ENCODE assay signal across 8 cellular contexts in the genomic region with DNA sequence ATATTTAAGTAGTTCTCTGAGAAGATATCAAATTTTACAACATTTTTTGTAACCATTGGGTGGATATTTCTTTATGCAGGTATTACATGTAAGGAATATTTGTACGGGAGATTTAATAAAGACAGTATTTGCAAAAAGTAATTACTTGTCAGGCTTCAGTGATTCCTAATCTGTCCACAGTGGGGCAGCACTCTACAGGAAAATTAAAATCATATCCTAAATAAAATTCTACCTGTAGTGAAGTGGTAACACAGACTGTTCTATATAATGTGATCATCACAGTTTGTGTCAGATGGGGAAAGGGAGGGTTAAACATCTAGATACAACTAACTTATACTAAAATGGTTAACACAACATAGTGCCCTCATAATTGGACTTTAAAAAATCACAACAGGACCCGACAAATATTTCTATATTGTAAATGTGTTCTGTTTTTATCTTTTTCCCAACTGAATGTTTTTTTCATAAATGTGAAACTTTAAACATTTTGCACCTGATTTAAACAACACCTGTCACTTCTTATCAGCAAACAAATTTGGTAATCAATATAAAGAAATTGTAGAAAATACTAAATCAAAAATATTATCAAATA.
DNase-seq lines count a peak whose midpoint lies in the region; ATAC-seq, FAIRE-seq and TF ChIP-seq lines count a peak whose summit lies in the region.

No MANE protein-coding gene starts in this region.

- no peak overlapping the region for H3K56ac ChIP-seq in H1 (replicated peaks; ENCODE audit: insufficient read length, low read depth, low read length)

- peak in 2 of 3 experiments; percentile 23 to 46; a peak in 2 of 4 replicates for TF ChIP-seq CTCF in H1 (IDR thresholded peaks at IDR 0.05; ENCODE audit: control extremely low read depth in 1 of 3, insufficient read depth in 1 of 3, low read depth in 1 of 3, low read length in 3 of 3)

- H3K9me3 ChIP-seq in CD4-positive, alpha-beta memory T cell (ENCODE audit: control insufficient read depth in 1 of 2, low read length in 2 of 2) = no peaks in the 10 kb centered on the region
- H3K9me3 ChIP-seq in H1 (ENCODE audit: insufficient read depth in 2 of 2, low read depth in 1 of 2, low read length in 1 of 2) = no peaks in the 10 kb centered on the region

- H3K79me2 ChIP-seq in H1 (ENCODE audit: control insufficient read depth in 1 of 2, insufficient read depth in 2 of 2, low read length in 2 of 2) = no peaks in the 10 kb centered on the region

- WGBS in H1 (ENCODE audit: extremely low coverage in 1 of 2, insufficient coverage in 1 of 2, insufficient read length in 1 of 2, insufficient replicate concordance in 2 of 2, low coverage in 1 of 2, low lambda C conversion rate in 2 of 2, missing lambda C conversion rate in 1 of 2), 2 experiments = 84% methylated on average over 2 of the region's 2 CpGs; no CpG with 5 or more reads in 1 of the 2 experiments

- TF ChIP-seq RAD21 in H1 (IDR thresholded peaks at IDR 0.05 in 1 of 2, conservative IDR thresholded peaks at IDR 0.05 in 1 of 2; ENCODE audit: low read depth in 2 of 2, low read length in 2 of 2) = peak; percentile 73 to 76

- no peaks in the 10 kb centered on the region for H3K36me3 ChIP-seq in CD4-positive, alpha-beta memory T cell (ENCODE audit: insufficient read depth, low read length)
- H3K36me3 ChIP-seq in H1 (ENCODE audit: control insufficient read depth in 2 of 4, insufficient read depth in 4 of 4, low read length in 3 of 4) = no peaks in the 10 kb centered on the region

- H2BK120ac ChIP-seq in H1 (replicated peaks; ENCODE audit: low read depth, low read length) = no peak overlapping the region

- no peak overlapping the region for H3K4me3 ChIP-seq in CD4-positive, alpha-beta memory T cell (ENCODE audit: low read length in 2 of 2)
- H3K4me3 ChIP-seq in H1 (ENCODE audit: extremely low read depth in 1 of 4, insufficient read depth in 2 of 4, low read depth in 3 of 4, low read length in 4 of 4) = no peak overlapping the region

- no peaks in the 10 kb centered on the region for H3K4me1 Mint-ChIP-seq in CD4-positive, alpha-beta memory T cell
- no peaks in the 10 kb centered on the region for H3K4me1 Mint-ChIP-seq in naive B cell

- no peak overlapping the region for H3K9ac ChIP-seq in H1 (replicated peaks in 1 of 4; ENCODE audit: extremely low read depth in 1 of 4, low read depth in 3 of 4, low read length in 3 of 4)

- no peaks in the 10 kb centered on the region for H3K27me3 ChIP-seq in CD4-positive, alpha-beta memory T cell (ENCODE audit: insufficient read depth, low read length)
- H3K27me3 ChIP-seq in H1 (replicated peaks in 1 of 4; ENCODE audit: control insufficient read depth in 3 of 4, extremely low read depth in 1 of 4, insufficient read depth in 3 of 4, low read length in 3 of 4) = no peaks in the 10 kb centered on the region

- no peak overlapping the region for H3K4ac ChIP-seq in H1 (replicated peaks; ENCODE audit: insufficient read length, low read depth, low read length)

- no peak for TF ChIP-seq POLR2A in H1 (IDR thresholded peaks at IDR 0.05; ENCODE audit: control extremely low read depth in 1 of 2, low read depth in 2 of 2, low read length in 2 of 2)

- no peak for TF ChIP-seq EP300 in H1 (IDR thresholded peaks at IDR 0.05; ENCODE audit: borderline replicate concordance in 1 of 2, low read depth in 2 of 2, low read length in 2 of 2)

- no peak for FAIRE-seq in H1 (lab: Jason Lieb, UNC)

- peaks cover 0 to 4% of the 10 kb centered on the region in 2 donors for H3K27me3 Mint-ChIP-seq in CD4-positive, alpha-beta memory T cell
- no peaks in the 10 kb centered on the region for H3K27me3 Mint-ChIP-seq in naive B cell

- H3K79me1 ChIP-seq in H1 (ENCODE audit: low read depth, low read length) = no peaks in the 10 kb centered on the region

- H3K4me2 ChIP-seq in H1 (ENCODE audit: insufficient read depth in 1 of 2, low read depth in 2 of 2, low read length in 2 of 2) = no peak overlapping the region

- H3K27ac Mint-ChIP-seq in CD4-positive, alpha-beta memory T cell = no peak overlapping the region
- no peak overlapping the region for H3K27ac Mint-ChIP-seq in naive B cell

- no peaks in the 10 kb centered on the region for H3K4me1 ChIP-seq in CD4-positive, alpha-beta memory T cell (ENCODE audit: insufficient read depth, low read length)
- H3K4me1 ChIP-seq in H1 (replicated peaks in 1 of 4; ENCODE audit: control insufficient read depth in 3 of 4, insufficient read depth in 4 of 4, low read length in 3 of 4) = no peaks in the 10 kb centered on the region

- H2AFZ ChIP-seq in H1 (ENCODE audit: low read length) = no peak overlapping the region

- no peak overlapping the region for H2BK5ac ChIP-seq in H1 (ENCODE audit: low read depth, low read length)

- H4K20me1 ChIP-seq in H1 (replicated peaks in 1 of 2; ENCODE audit: control insufficient read depth in 1 of 2, insufficient read depth in 2 of 2, low read length in 2 of 2) = no peaks in the 10 kb centered on the region

- intact Hi-C loops in CD4-positive, alpha-beta memory T cell (cut with micrococcal nuclease) = loop anchor here (2.0 to 5.0 kb wide), 4 partner anchors 1036 to 1961 kb away; partner anchors contain the start of gene NDUFAF4

- H3K14ac ChIP-seq in H1 (ENCODE audit: insufficient read length) = no peak overlapping the region

- no peak overlapping the region for H2BK15ac ChIP-seq in H1 (ENCODE audit: low read length)

- H3K27ac ChIP-seq in CD4-positive, alpha-beta memory T cell (ENCODE audit: low read depth, low read length) = no peak overlapping the region
- H3K27ac ChIP-seq in H1 (ENCODE audit: low read depth, low read length) = no peak overlapping the region

- no peak overlapping the region for H2BK20ac ChIP-seq in H1 (ENCODE audit: low read length)

- no peak overlapping the region for H4K5ac ChIP-seq in H1 (ENCODE audit: insufficient read length, low read depth, low read length)

- no peak overlapping the region for H3K23ac ChIP-seq in H1 (ENCODE audit: insufficient read length)

- ATAC-seq in GM18519 (IDR thresholded peaks at IDR 0.05; ENCODE audit: low FRiP score, unreplicated experiment) (peak; percentile 65), naive B cell (ENCODE audit: low read depth in 2 of 2) (no peak), HG02678 (IDR thresholded peaks at IDR 0.05; ENCODE audit: unreplicated experiment) (no peak)

- no peak overlapping the region for H3K4me3 Mint-ChIP-seq in CD4-positive, alpha-beta memory T cell
- H3K4me3 Mint-ChIP-seq in naive B cell = no peak overlapping the region

- H4K91ac ChIP-seq in H1 (replicated peaks; ENCODE audit: insufficient read length, low read length) = no peak overlapping the region

- H2AK5ac ChIP-seq in H1 (ENCODE audit: low read depth, low read length) = no peak overlapping the region

- H4K8ac ChIP-seq in H1 (ENCODE audit: extremely low read depth, insufficient read depth, low read length) = no peak overlapping the region

- POLR2A ChIA-PET in CD4-positive, alpha-beta memory T cell (lab: Charles Lee; ENCODE audit: partially characterized antibody) = no interaction called here
- POLR2A ChIA-PET in H1 (lab: Charles Lee; ENCODE audit: partially characterized antibody) = no interaction called here

- no peak overlapping the region for H3K18ac ChIP-seq in H1 (ENCODE audit: extremely low read depth, low read length)

- CTCF ChIA-PET in CD4-positive, alpha-beta memory T cell (lab: Charles Lee; ENCODE audit: partially characterized antibody) = no interaction called here
- CTCF ChIA-PET in H1 (lab: Charles Lee; ENCODE audit: partially characterized antibody) = no interaction called here

- H3K36me3 Mint-ChIP-seq in CD4-positive, alpha-beta memory T cell = no peaks in the 10 kb centered on the region
- H3K36me3 Mint-ChIP-seq in naive B cell = no peaks in the 10 kb centered on the region

- H3K23me2 ChIP-seq in H1 (ENCODE audit: low read depth, low read length) = no peaks in the 10 kb centered on the region

- H2BK12ac ChIP-seq in H1 (ENCODE audit: low read depth, low read length) = no peak overlapping the region

- DNase-seq in CD4-positive, alpha-beta memory T cell = peak; percentile 18 to 39 (median 28)
- peak; percentile 8 for DNase-seq in M059J (ENCODE audit: low read depth)
- peak; percentile 33 for DNase-seq in SW480 (ENCODE audit: low spot score)
- DNase-seq in H1 (ENCODE audit: low read depth in 1 of 2, low spot score in 2 of 2) = peak in 1 of 2 experiments; percentile 59
- peak; percentile 3 for DNase-seq in naive B cell
- DNase-seq in T1000 (lab: John Stamatoyannopoulos, UW) = no peak

- no peaks in the 10 kb centered on the region for H3K9me3 Mint-ChIP-seq in CD4-positive, alpha-beta memory T cell
- H3K9me3 Mint-ChIP-seq in naive B cell = no peaks in the 10 kb centered on the region

TF ChIP-seq in H1, 55 proteins besides CTCF, POLR2A, EP300 and RAD21 (continues in another document):
- TF ChIP-seq NRF1 (IDR thresholded peaks at IDR 0.05; ENCODE audit: low read depth, low read length) (no peak), SAP30 (IDR thresholded peaks at IDR 0.05; ENCODE audit: insufficient read depth, insufficient replicate concordance, low read length) (no peak), CBX8 (IDR thresholded peaks at IDR 0.05; ENCODE audit: borderline replicate concordance, low read depth, low read length) (no peak), CEBPB (IDR thresholded peaks at IDR 0.05; ENCODE audit: low read depth, low read length) (no peak), RNF2 (IDR thresholded peaks at IDR 0.05; ENCODE audit: borderline replicate concordance, low read depth, low read length, missing control alignments, poor library complexity, severe bottlenecking) (no peak), SP1 (IDR thresholded peaks at IDR 0.05; ENCODE audit: low read depth, low read length) (no peak), KDM1A (IDR thresholded peaks at IDR 0.05; ENCODE audit: borderline replicate concordance, low read length) (no peak), BCL11A (IDR thresholded peaks at IDR 0.05; ENCODE audit: low read depth in 2 of 2, low read length in 2 of 2) (no peak), KDM5A (IDR thresholded peaks at IDR 0.05; ENCODE audit: low read length) (no peak), CHD2 (IDR thresholded peaks at IDR 0.05; ENCODE audit: low read length) (no peak), ASH2L (IDR thresholded peaks at IDR 0.05; ENCODE audit: low read length) (no peak), POLR2AphosphoS5 (IDR thresholded peaks at IDR 0.05; ENCODE audit: low read depth, low read length) (no peak), FOSL1 (IDR thresholded peaks at IDR 0.05; ENCODE audit: insufficient read depth, low read depth, low read length) (no peak), TAF7 (optimal IDR thresholded peaks at IDR 0.05; ENCODE audit: borderline replicate concordance, low read depth, low read length) (no peak)
- TF ChIP-seq, protein P1, sequence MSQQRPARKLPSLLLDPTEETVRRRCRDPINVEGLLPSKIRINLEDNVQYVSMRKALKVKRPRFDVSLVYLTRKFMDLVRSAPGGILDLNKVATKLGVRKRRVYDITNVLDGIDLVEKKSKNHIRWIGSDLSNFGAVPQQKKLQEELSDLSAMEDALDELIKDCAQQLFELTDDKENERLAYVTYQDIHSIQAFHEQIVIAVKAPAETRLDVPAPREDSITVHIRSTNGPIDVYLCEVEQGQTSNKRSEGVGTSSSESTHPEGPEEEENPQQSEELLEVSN (IDR thresholded peaks at IDR 0.05) = no peak
